Comparison of ENCODE assay signal across 8 cellular contexts in the genomic region with DNA sequence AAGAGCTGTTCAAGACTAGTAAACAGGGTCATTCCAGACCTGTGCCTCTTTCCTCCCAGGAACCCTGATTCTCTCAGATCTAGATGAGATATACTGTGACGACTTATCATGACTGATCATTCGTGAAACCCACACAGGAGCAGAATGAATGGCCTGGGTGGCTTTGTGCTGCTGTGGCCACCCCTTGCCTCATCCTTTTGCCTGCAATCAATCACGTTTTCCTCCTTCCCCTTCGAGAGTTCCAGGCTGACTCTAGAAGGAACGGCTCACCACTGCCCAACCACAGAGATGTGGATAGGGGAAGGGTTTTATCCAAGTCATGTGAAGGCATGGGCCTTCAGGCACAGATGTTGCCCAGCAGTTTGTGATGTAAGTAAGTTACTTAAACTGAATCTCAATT. TPM values are rescaled to one million over a fixed set of nuclear protein-coding genes. Genes with fewer than 3 reads are reported as not detected.
DNase-seq lines count a peak whose midpoint lies in the region; ATAC-seq and TF ChIP-seq lines count a peak whose summit lies in the region.

No MANE protein-coding gene starts in this region.

- peak; percentile 29 for ATAC-seq in GM21723 (IDR thresholded peaks at IDR 0.05; ENCODE audit: unreplicated experiment)
- no peak for ATAC-seq in GM21360 (IDR thresholded peaks at IDR 0.05; ENCODE audit: unreplicated experiment)

- DNase-seq in ELR (ENCODE audit: low read depth) (peak; percentile 5), SKM-1 treated with dmso at 0.1 percent for 144 hours (lab: John Stamatoyannopoulos, UW; ENCODE audit: unreplicated experiment) (peak; percentile 93), fibroblast of villous mesenchyme (ENCODE audit: low read depth) (peak; percentile 76), brain microvascular endothelial cell (no peak), NCI-H146 treated with DMSO at 0.1 percent for 48 hours (lab: John Stamatoyannopoulos, UW; ENCODE audit: unreplicated experiment) (no peak)
- peak; percentile 72 for DNase-seq in stimulated activated CD4-positive, alpha-beta T cell treated with anti-CD3 and anti-CD28 coated beads, Interleukin-4, amount 100 ng/mL, for 24 hours

- H3K4me3 ChIP-seq in fibroblast of villous mesenchyme (ENCODE audit: low read depth, low read length) = no peak overlapping the region
- no peak overlapping the region for H3K4me3 ChIP-seq in brain microvascular endothelial cell (ENCODE audit: low read depth, low read length)

- H3K27me3 ChIP-seq in brain microvascular endothelial cell (replicated peaks) = no peaks in the 10 kb centered on the region

- H3K36me3 ChIP-seq in brain microvascular endothelial cell (replicated peaks) = peaks cover 22% of the 10 kb centered on the region

- TF ChIP-seq CTCF in fibroblast of villous mesenchyme (IDR thresholded peaks at IDR 0.05; ENCODE audit: insufficient read depth, low read depth, low read length) (no peak), brain microvascular endothelial cell (IDR thresholded peaks at IDR 0.05; ENCODE audit: low read depth, low read length, missing control alignments) (no peak)

- no peak overlapping the region for H3K27ac ChIP-seq in brain microvascular endothelial cell

- in situ Hi-C loops in brain microvascular endothelial cell (cut with HindIII; ENCODE audit: low pct_ligation_motif_present, low sequenced_read_pairs) = no loop called here

RNA-seq across cellular contexts. Expression of a gene that starts 5.8 kb away (rescaled TPM):
- total RNA-seq in fibroblast of villous mesenchyme = 501 and 537 TPM in 2 replicates

Comparison
In these comparisons a context has a peak if more than half of its experiments do, and no peak if none do; other contexts are left out.
1. DNase-seq: peak in ELR (single experiment), SKM-1 treated with dmso at 0.1 percent for 144 hours (single experiment), fibroblast of villous mesenchyme (single experiment) and stimulated activated CD4-positive, alpha-beta T cell treated with anti-CD3 and anti-CD28 coated beads, Interleukin-4, amount 100 ng/mL, for 24 hours (single experiment); none in brain microvascular endothelial cell (single experiment) and NCI-H146 treated with DMSO at 0.1 percent for 48 hours (single experiment).